ENCODE assay signal across 9 cellular contexts in the genomic region with DNA sequence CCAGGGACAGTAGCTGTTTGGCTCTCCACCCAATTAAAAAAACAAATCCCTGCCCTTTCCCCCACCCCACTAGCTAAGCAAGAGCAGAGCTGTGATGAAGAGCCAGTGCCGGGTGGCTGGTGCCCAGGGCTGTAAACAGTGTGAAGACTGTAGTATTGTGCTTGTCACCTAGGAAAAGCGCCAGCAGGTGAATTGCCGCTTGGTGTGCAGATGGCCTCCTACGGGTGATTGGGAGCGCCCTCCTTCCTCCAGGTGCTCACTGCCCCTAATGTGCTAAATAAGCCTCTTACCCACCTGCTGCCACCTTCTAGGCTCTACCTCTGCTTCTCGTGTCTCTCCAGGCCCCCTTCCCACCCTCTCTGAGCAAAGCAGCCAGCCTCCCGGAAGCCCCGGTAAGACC. TPM values are rescaled to one million over a fixed set of nuclear protein-coding genes. Genes with fewer than 3 reads are reported as not detected.
DNase-seq lines count a peak whose midpoint lies in the region; ATAC-seq and TF ChIP-seq lines count a peak whose summit lies in the region.
"Had no signal": no experiment of that assay in that cellular context is flagged by ENCODE, and none has a peak within 500 bp of the region (broad histone marks: within the 10 kb centered on the region; RNA-seq: fewer than 3 reads in every experiment).

No MANE protein-coding gene starts in this region.

- H3K27ac ChIP-seq in adrenal gland (peak overlapping the region in 3 of 5 donors; percentile 72 to 87 (median 75)), mucosa of rectum (ENCODE audit: low read depth in 2 of 2, low read length in 2 of 2) (peak overlapping the region; percentile 20 to 48)

- TF ChIP-seq POLR2A in adrenal gland (IDR thresholded peaks at IDR 0.05) = no peak

- intact Hi-C loops in adrenal gland (cut with DNase I) = loop anchor here in 1 of 2 donors (5.0 kb wide), 1 partner anchor 85 kb away; a partner anchor contains a TSS

- no peaks in the 10 kb centered on the region for H3K27me3 Mint-ChIP-seq in stimulated activated naive CD8-positive, alpha-beta T cell treated with anti-CD3 and anti-CD28 coated beads, Interleukin-15, Interleukin-2, amounts not matched to agents 100 ng/mL and 50 ng/mL, for 24 hours

- H3K4me1 Mint-ChIP-seq in stimulated activated naive CD8-positive, alpha-beta T cell treated with anti-CD3 and anti-CD28 coated beads, Interleukin-15, Interleukin-2, amounts not matched to agents 100 ng/mL and 50 ng/mL, for 24 hours (ENCODE audit: low read depth) = peaks cover 6% of the 10 kb centered on the region

- no peak for TF ChIP-seq CTCF in adrenal gland (IDR thresholded peaks at IDR 0.05)

- H3K4me3 Mint-ChIP-seq in stimulated activated naive CD8-positive, alpha-beta T cell treated with anti-CD3 and anti-CD28 coated beads, Interleukin-15, Interleukin-2, amounts not matched to agents 100 ng/mL and 50 ng/mL, for 24 hours = no peak overlapping the region

- peaks cover 52% of the 10 kb centered on the region for H3K36me3 Mint-ChIP-seq in stimulated activated naive CD8-positive, alpha-beta T cell treated with anti-CD3 and anti-CD28 coated beads, Interleukin-15, Interleukin-2, amounts not matched to agents 100 ng/mL and 50 ng/mL, for 24 hours (ENCODE audit: low read depth)

- no peaks in the 10 kb centered on the region for H3K9me3 ChIP-seq in adrenal gland (replicated peaks in 1 of 3)
- no peaks in the 10 kb centered on the region for H3K9me3 ChIP-seq in mucosa of rectum (ENCODE audit: control insufficient read depth in 2 of 2, low read length in 2 of 2)

- WGBS in adrenal gland, 4 donors = 75 to 85% (median 82%) methylated on average over 6 to 8 of the region's 8 CpGs

- peaks cover 17 to 28% of the 10 kb centered on the region in 2 donors for H3K4me1 ChIP-seq in adrenal gland (replicated peaks in 1 of 2)
- H3K4me1 ChIP-seq in mucosa of rectum (ENCODE audit: control insufficient read depth in 2 of 2, insufficient read depth in 2 of 2, low read length in 2 of 2) = peaks cover 11 to 16% of the 10 kb centered on the region in 2 donors

- peaks cover 0 to 33% of the 10 kb centered on the region in 2 donors for H3K36me3 ChIP-seq in adrenal gland (replicated peaks in 1 of 2)
- peaks cover 37 to 43% of the 10 kb centered on the region in 2 donors for H3K36me3 ChIP-seq in mucosa of rectum (ENCODE audit: control insufficient read depth in 2 of 2, insufficient read depth in 2 of 2, low read length in 2 of 2)

- no peak for ATAC-seq in stimulated activated naive CD8-positive, alpha-beta T cell treated with anti-CD3 and anti-CD28 coated beads, Interleukin-15, Interleukin-2, amounts not matched to agents 100 U/mL and 50 U/mL, for 24 hours
- no peak for ATAC-seq in HG03457 (IDR thresholded peaks at IDR 0.05; ENCODE audit: unreplicated experiment)

- H3K27ac Mint-ChIP-seq in stimulated activated naive CD8-positive, alpha-beta T cell treated with anti-CD3 and anti-CD28 coated beads, Interleukin-15, Interleukin-2, amounts not matched to agents 100 ng/mL and 50 ng/mL, for 24 hours = peak overlapping the region; percentile 54

- DNase-seq in stimulated activated naive CD8-positive, alpha-beta T cell treated with anti-CD3 and anti-CD28 coated beads, Interleukin-15, Interleukin-2, amounts not matched to agents 100 U/mL and 50 U/mL, for 24 hours = no peak
- DNase-seq in adrenal gland = no peak
- no peak for DNase-seq in OCI-M1 (lab: John Stamatoyannopoulos, UW)
- no peak for DNase-seq in HK-2 (ENCODE audit: unreplicated experiment)
- DNase-seq in HCEC 1CT = no peak

- H3K9ac ChIP-seq in mucosa of rectum (ENCODE audit: low read depth in 1 of 2, low read length in 2 of 2) = peak overlapping the region in 1 of 2 donors; percentile 30

- no peaks in the 10 kb centered on the region for H3K9me3 Mint-ChIP-seq in stimulated activated naive CD8-positive, alpha-beta T cell treated with anti-CD3 and anti-CD28 coated beads, Interleukin-15, Interleukin-2, amounts not matched to agents 100 ng/mL and 50 ng/mL, for 24 hours

- H3K4me3 ChIP-seq in adrenal gland = no peak overlapping the region
- no peak overlapping the region for H3K4me3 ChIP-seq in mucosa of rectum (ENCODE audit: low read length in 2 of 2)

- no peaks in the 10 kb centered on the region for H3K27me3 ChIP-seq in adrenal gland
- no peaks in the 10 kb centered on the region for H3K27me3 ChIP-seq in mucosa of rectum (ENCODE audit: control insufficient read depth in 2 of 2, insufficient read depth in 2 of 2, low read length in 2 of 2)

RNA-seq across cellular contexts. Expression of a gene that starts 18.4 kb away (rescaled TPM):
- 1 to 10 TPM in 7 of 8 donors, under 1 TPM in 1; 0.18 to 5.1 (median 2.1) TPM for total RNA-seq in adrenal gland
- polyA plus RNA-seq in adrenal gland = 1 to 10 TPM in 2 of 3 donors, under 1 TPM in 1; 0.33 to 4.7 (median 3.9) TPM
- polyA plus RNA-seq: neural cell had no signal

RNA-seq across cellular contexts. Expression of a gene that starts 41.1 kb away (rescaled TPM):
- 100 to 1,000 TPM in 5 of 8 donors, 10 to 100 TPM in 3; 85.4 to 164 (median 123) TPM for total RNA-seq in adrenal gland
- polyA plus RNA-seq in adrenal gland = 100 to 1,000 TPM; 110 to 291 (median 137) TPM

RNA-seq across cellular contexts. Expression of a gene that starts 59.0 kb away (rescaled TPM):
- total RNA-seq in adrenal gland = 10 to 100 TPM; 35.8 to 92.9 (median 58.6) TPM
- polyA plus RNA-seq in adrenal gland = 10 to 100 TPM in 2 of 3 donors, 1 to 10 TPM in 1; 8.2 to 80.5 (median 64.5) TPM
